ENCODE assay signal across 11 cellular contexts in the genomic region with DNA sequence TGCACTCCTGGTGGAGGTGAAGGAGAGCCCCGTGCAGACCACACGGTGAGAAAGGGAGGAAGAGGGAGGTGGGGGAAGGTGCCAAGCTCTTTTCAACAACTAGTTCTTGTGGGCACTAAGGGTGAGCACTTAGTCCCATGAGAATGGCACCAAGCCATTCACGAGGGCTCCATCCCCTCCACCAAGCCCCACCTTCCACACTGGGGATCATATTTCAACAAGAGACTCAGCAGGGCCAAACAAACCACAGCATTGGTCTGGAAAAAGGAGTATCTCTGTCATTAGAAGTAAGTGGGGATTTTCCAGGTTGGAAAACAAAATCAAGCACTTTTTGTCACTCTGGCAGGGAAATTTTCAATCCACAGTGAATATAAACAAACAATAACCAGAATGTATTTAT. TPM values are rescaled to one million over a fixed set of nuclear protein-coding genes. Genes with fewer than 3 reads are reported as not detected.
DNase-seq lines count a peak whose midpoint lies in the region; ATAC-seq, FAIRE-seq and TF ChIP-seq lines count a peak whose summit lies in the region.
"Had no signal": no experiment of that assay in that cellular context is flagged by ENCODE, and none has a peak within 500 bp of the region (broad histone marks: within the 10 kb centered on the region; RNA-seq: fewer than 3 reads in every experiment).

No MANE protein-coding gene starts in this region.

- peaks cover 3% of the 10 kb centered on the region for H3K36me3 ChIP-seq in A673 (ENCODE audit: insufficient read depth, low read length, poor library complexity, severe bottlenecking)
- H3K36me3 ChIP-seq in RWPE2 (ENCODE audit: low read depth), result peaks cover 8% of the 10 kb centered on the region; the same call in 1 of the 2 replicates

- no peak overlapping the region for H3K27ac Mint-ChIP-seq in activated T-helper 2 cell treated with anti-CD3 and anti-CD28 coated beads, Interferon-gamma antibody, Interleukin-2, Interleukin-4, amounts not matched to agents 10 μg/mL and 5 μg/mL and 100 μg/mL, durations not matched to agents 14 hours and 24 hours and 36 hours
- no peak overlapping the region for H3K27ac Mint-ChIP-seq in stimulated activated naive CD8-positive, alpha-beta T cell treated with anti-CD3 and anti-CD28 coated beads, Interleukin-15, amount 100 ng/mL, for 72 hours

- H3K4me1 Mint-ChIP-seq in activated T-helper 2 cell treated with anti-CD3 and anti-CD28 coated beads, Interferon-gamma antibody, Interleukin-2, Interleukin-4, amounts not matched to agents 10 μg/mL and 5 μg/mL and 100 μg/mL, durations not matched to agents 14 hours and 24 hours and 36 hours (ENCODE audit: low read depth), result peaks cover 12% of the 10 kb centered on the region
- peaks cover 24% of the 10 kb centered on the region for H3K4me1 Mint-ChIP-seq in stimulated activated naive CD8-positive, alpha-beta T cell treated with anti-CD3 and anti-CD28 coated beads, Interleukin-15, amount 100 ng/mL, for 72 hours

- CTCF ChIA-PET in A673 (lab: Charles Lee), result no interaction called here

- no peaks in the 10 kb centered on the region for H3K27me3 Mint-ChIP-seq in activated T-helper 2 cell treated with anti-CD3 and anti-CD28 coated beads, Interferon-gamma antibody, Interleukin-2, Interleukin-4, amounts not matched to agents 10 μg/mL and 5 μg/mL and 100 μg/mL, durations not matched to agents 14 hours and 24 hours and 36 hours (ENCODE audit: low read depth)
- no peaks in the 10 kb centered on the region for H3K27me3 Mint-ChIP-seq in stimulated activated naive CD8-positive, alpha-beta T cell treated with anti-CD3 and anti-CD28 coated beads, Interleukin-15, amount 100 ng/mL, for 72 hours

- no peaks in the 10 kb centered on the region for H3K9me3 Mint-ChIP-seq in activated T-helper 2 cell treated with anti-CD3 and anti-CD28 coated beads, Interferon-gamma antibody, Interleukin-2, Interleukin-4, amounts not matched to agents 10 μg/mL and 5 μg/mL and 100 μg/mL, durations not matched to agents 14 hours and 24 hours and 36 hours
- no peaks in the 10 kb centered on the region for H3K9me3 Mint-ChIP-seq in stimulated activated naive CD8-positive, alpha-beta T cell treated with anti-CD3 and anti-CD28 coated beads, Interleukin-15, amount 100 ng/mL, for 72 hours

- H3K36me3 Mint-ChIP-seq in activated T-helper 2 cell treated with anti-CD3 and anti-CD28 coated beads, Interferon-gamma antibody, Interleukin-2, Interleukin-4, amounts not matched to agents 10 μg/mL and 5 μg/mL and 100 μg/mL, durations not matched to agents 14 hours and 24 hours and 36 hours (ENCODE audit: low read depth), result peaks cover 15% of the 10 kb centered on the region

- POLR2A ChIA-PET in A673 (lab: Charles Lee; ENCODE audit: low non-redundant PET), result no interaction called here

- ATAC-seq in RWPE2 (ENCODE audit: low read depth) (peak; percentile 44; the same call in 2 of the 3 replicates), left ventricle myocardium superior (peak; percentile 88)
- ATAC-seq in stimulated activated naive CD8-positive, alpha-beta T cell treated with anti-CD3 and anti-CD28 coated beads, Interleukin-15, amount 100 ng/mL, for 72 hours, result no peak

- FAIRE-seq in HTR-8/SVneo (lab: Jason Lieb, UNC), result peak; percentile 4

- H3K4me1 ChIP-seq in A673 (ENCODE audit: insufficient read depth, low read length, poor library complexity, severe bottlenecking) (peaks cover 6% of the 10 kb centered on the region), RWPE2 (ENCODE audit: insufficient read depth, poor library complexity, severe bottlenecking) (peaks cover 20% of the 10 kb centered on the region)

- intact Hi-C loops in A673 (cut with micrococcal nuclease; ENCODE audit: unreplicated experiment) (no loop called here), left ventricle myocardium superior (cut with micrococcal nuclease) (no loop called here)
- intact Hi-C loops in activated T-helper 2 cell treated with anti-CD3 and anti-CD28 coated beads, Interferon-gamma antibody, Interleukin-2, Interleukin-4, amounts not matched to agents 10 μg/mL and 5 μg/mL and 100 μg/mL, durations not matched to agents 14 hours and 24 hours and 36 hours (cut with micrococcal nuclease), result no loop called here

- H3K27me3 ChIP-seq in A673 (replicated peaks; ENCODE audit: insufficient read depth, low read depth, low read length, poor library complexity), result no peaks in the 10 kb centered on the region
- no peaks in the 10 kb centered on the region for H3K27me3 ChIP-seq in RWPE2 (ENCODE audit: insufficient read depth, poor library complexity, severe bottlenecking)

- no peak overlapping the region for H3K27ac ChIP-seq in A673 (ENCODE audit: low read depth, low read length, poor library complexity, severe bottlenecking)
- no peak overlapping the region for H3K27ac ChIP-seq in RWPE2 (ENCODE audit: poor library complexity, severe bottlenecking)
- H3K27ac ChIP-seq in caudate nucleus (ENCODE audit: low read depth, low read length), result no peak overlapping the region
- H3K27ac ChIP-seq: C4-2B had no signal

- H3K9me3 ChIP-seq in A673 (ENCODE audit: low read depth, low read length, poor library complexity, severe bottlenecking) (no peaks in the 10 kb centered on the region), RWPE2 (ENCODE audit: severe bottlenecking) (no peaks in the 10 kb centered on the region)

- DNase-seq in A673 (ENCODE audit: low spot score) (peak; percentile 12), HTR-8/SVneo (ENCODE audit: insufficient read length, low spot score) (no peak), RWPE2 (ENCODE audit: low spot score) (peak; percentile 8), left ventricle myocardium superior (peak; percentile 52), caudate nucleus (lab: John Stamatoyannopoulos, UW) (no peak), ecto neural progenitor cell (ENCODE audit: low spot score) (no peak)
- no peak for DNase-seq in activated T-helper 2 cell treated with anti-CD3 and anti-CD28 coated beads, Interferon-gamma antibody, Interleukin-2, Interleukin-4, amounts not matched to agents 10 μg/mL and 5 μg/mL and 100 μg/mL, durations not matched to agents 14 hours and 24 hours and 36 hours (ENCODE audit: low spot score)
- no peak for DNase-seq in stimulated activated naive CD8-positive, alpha-beta T cell treated with anti-CD3 and anti-CD28 coated beads, Interleukin-15, amount 100 ng/mL, for 72 hours
- DNase-seq: aorta, MM.1S had no signal

- TF ChIP-seq CTCF in A673 (conservative IDR thresholded peaks at IDR 0.05; ENCODE audit: low read depth, low read length) (no peak), RWPE2 (IDR thresholded peaks at IDR 0.05; ENCODE audit: poor library complexity, severe bottlenecking) (no peak)

- BruUV-seq in A673 (replicated peaks; lab: Mats Ljungman, UMichigan), result no TSS peak

- H3K4me3 ChIP-seq in A673 (ENCODE audit: low read depth, low read length, poor library complexity, severe bottlenecking) (no peak overlapping the region), RWPE2 (ENCODE audit: severe bottlenecking) (no peak overlapping the region)

- no peak overlapping the region for H3K4me3 Mint-ChIP-seq in activated T-helper 2 cell treated with anti-CD3 and anti-CD28 coated beads, Interferon-gamma antibody, Interleukin-2, Interleukin-4, amounts not matched to agents 10 μg/mL and 5 μg/mL and 100 μg/mL, durations not matched to agents 14 hours and 24 hours and 36 hours (ENCODE audit: low read depth)
- no peak overlapping the region for H3K4me3 Mint-ChIP-seq in stimulated activated naive CD8-positive, alpha-beta T cell treated with anti-CD3 and anti-CD28 coated beads, Interleukin-15, amount 100 ng/mL, for 72 hours

RNA-seq across cellular contexts. Expression of gene ZAP70, which starts 38.4 kb away (rescaled TPM):
- not detected in 2 replicates for total RNA-seq in A673 (2021)
- 1.7 TPM for total RNA-seq in left ventricle myocardium superior
- 231 and 234 TPM in 2 replicates for total RNA-seq in activated T-helper 2 cell treated with anti-CD3 and anti-CD28 coated beads, Interferon-gamma antibody, Interleukin-2, Interleukin-4, amounts not matched to agents 10 μg/mL and 5 μg/mL and 100 μg/mL, durations not matched to agents 14 hours and 24 hours and 36 hours

Comparison
In these comparisons a context has a peak if more than half of its experiments do, and no peak if none do; other contexts are left out.
1. DNase-seq: peak in A673 (single experiment), RWPE2 (single experiment) and left ventricle myocardium superior (single experiment); none in HTR-8/SVneo (single experiment), activated T-helper 2 cell treated with anti-CD3 and anti-CD28 coated beads, Interferon-gamma antibody, Interleukin-2, Interleukin-4, amounts not matched to agents 10 μg/mL and 5 μg/mL and 100 μg/mL, durations not matched to agents 14 hours and 24 hours and 36 hours (single experiment), caudate nucleus (0 of 61), ecto neural progenitor cell (single experiment) and stimulated activated naive CD8-positive, alpha-beta T cell treated with anti-CD3 and anti-CD28 coated beads, Interleukin-15, amount 100 ng/mL, for 72 hours (0 of 2).
2. RNA of gene ZAP70, which starts 38.4 kb away (total RNA-seq): 231 to 234 TPM in activated T-helper 2 cell treated with anti-CD3 and anti-CD28 coated beads, Interferon-gamma antibody, Interleukin-2, Interleukin-4, amounts not matched to agents 10 μg/mL and 5 μg/mL and 100 μg/mL, durations not matched to agents 14 hours and 24 hours and 36 hours; 1.7 TPM in left ventricle myocardium superior (single experiment) and not detected in A673; every median in the first group is over 10 times any median in the second.